Comparison of ENCODE assay signal across 8 cellular contexts in the genomic region with DNA sequence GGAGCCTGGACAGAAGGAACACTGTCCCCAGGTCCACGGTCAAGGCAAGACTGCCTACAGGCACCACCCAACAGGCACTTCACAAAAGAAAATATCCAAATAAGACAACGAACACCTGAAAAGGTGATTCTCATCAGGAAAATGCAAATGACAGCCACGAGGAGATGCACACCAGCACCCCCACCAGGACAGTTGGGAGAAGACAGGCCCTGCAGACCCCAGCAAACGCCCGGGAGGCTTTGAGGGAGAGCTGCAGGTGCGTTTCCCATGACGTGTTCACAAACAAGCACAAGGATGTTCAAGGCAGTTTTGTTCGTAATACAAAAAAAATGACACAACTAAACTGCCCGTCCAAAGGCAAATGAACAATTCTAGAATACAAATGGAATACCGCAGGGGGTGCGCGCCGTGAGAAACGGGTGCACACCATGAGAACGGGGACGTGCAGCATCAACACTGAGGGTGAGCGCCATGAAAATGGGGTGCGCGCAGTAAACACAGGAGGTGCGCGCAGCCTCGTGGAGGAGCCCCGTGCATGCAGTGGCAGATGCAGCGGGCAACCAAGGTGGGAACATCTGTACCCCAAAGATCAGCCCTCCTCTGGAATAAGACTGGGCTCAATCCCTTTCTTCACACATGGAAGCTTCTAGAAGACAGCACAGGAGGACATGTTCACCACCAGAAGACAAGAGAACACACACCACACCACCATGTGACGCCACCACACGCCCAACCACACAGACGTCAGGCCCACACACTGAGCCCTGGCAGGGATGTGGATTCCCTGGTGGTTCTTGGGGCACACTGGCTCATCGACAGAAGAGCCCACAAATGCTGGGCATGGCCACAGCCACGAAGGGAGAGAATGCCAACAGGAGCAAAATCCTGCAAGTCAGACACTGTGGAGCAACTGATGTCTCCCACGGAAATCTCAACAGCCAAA.
DNase-seq lines count a peak whose midpoint lies in the region; TF ChIP-seq lines count a peak whose summit lies in the region.

No MANE protein-coding gene starts in this region.

- H3K9me3 ChIP-seq in esophagus squamous epithelium (no peaks in the 10 kb centered on the region), spleen (no peaks in the 10 kb centered on the region)

- TF ChIP-seq POLR2A in esophagus squamous epithelium (IDR thresholded peaks at IDR 0.05) (no peak), spleen (IDR thresholded peaks at IDR 0.05) (no peak)

- intact Hi-C loops in esophagus squamous epithelium (cut with DNase I) (no loop called here), spleen (cut with DNase I; ENCODE audit: low total_unique reads) (no loop called here)

- 78 to 87% methylated on average over 27 to 28 of the region's 30 CpGs for WGBS in esophagus squamous epithelium, 2 donors
- WGBS in spleen, 5 donors: 81 to 83% (median 82%) methylated on average over 27 to 30 of the region's 30 CpGs

- H3K27ac ChIP-seq in esophagus squamous epithelium (no peak overlapping the region), spleen (peak overlapping the region in 1 of 8 donors; percentile 4)

- H3K4me1 ChIP-seq in esophagus squamous epithelium: peaks cover 5 to 58% (median 9%) of the 10 kb centered on the region in 3 donors
- peaks cover 7 to 85% (median 54%) of the 10 kb centered on the region in 6 donors for H3K4me1 ChIP-seq in spleen

- TF ChIP-seq CTCF in GM20000 (IDR thresholded peaks at IDR 0.05; ENCODE audit: extremely low read depth, missing control alignments) (peak; percentile 23), esophagus squamous epithelium (IDR thresholded peaks at IDR 0.05) (peak in 4 of 6 experiments; percentile 5 to 52 (median 30)), spleen (IDR thresholded peaks at IDR 0.05 in 8 of 11, conservative IDR thresholded peaks at IDR 0.05 in 3 of 11) (peak in 9 of 11 experiments; percentile 18 to 61 (median 39))

- H3K27me3 ChIP-seq in esophagus squamous epithelium (no peaks in the 10 kb centered on the region), spleen (replicated peaks in 1 of 7) (no peaks in the 10 kb centered on the region)

- H3K4me3 ChIP-seq in esophagus squamous epithelium (no peak overlapping the region), spleen (no peak overlapping the region)

- H3K36me3 ChIP-seq in esophagus squamous epithelium: peaks cover 10 to 78% (median 36%) of the 10 kb centered on the region in 3 donors
- peaks cover 0 to 60% (median 31%) of the 10 kb centered on the region in 6 donors for H3K36me3 ChIP-seq in spleen

- DNase-seq in GM20000 (ENCODE audit: low spot score) (no peak), esophagus squamous epithelium (lab: John Stamatoyannopoulos, UW) (no peak), spleen (peak; percentile 62), NK-92 (lab: John Stamatoyannopoulos, UW; ENCODE audit: unreplicated experiment) (no peak), NCI-H1930 (lab: John Stamatoyannopoulos, UW) (no peak), inferior parietal cortex (ENCODE audit: extremely low spot score) (no peak), A172 (ENCODE audit: low spot score) (no peak)
- DNase-seq in activated CD4-positive, alpha-beta T cell treated with anti-CD3 and anti-CD28 coated beads for 48 hours: peak; percentile 62

Comparison
In these comparisons a context has a peak if more than half of its experiments do, and no peak if none do; other contexts are left out.
1. DNase-seq: peak in activated CD4-positive, alpha-beta T cell treated with anti-CD3 and anti-CD28 coated beads for 48 hours (single experiment) and spleen (single experiment); none in GM20000 (single experiment), esophagus squamous epithelium (single experiment), NK-92 (single experiment), NCI-H1930 (0 of 2), inferior parietal cortex (single experiment) and A172 (single experiment).
2. Peak in every context shown above with its lines, with median percentiles within 50 percentile points of each other: CTCF ChIP-seq.